ENCODE assay signal across 1 cellular context in the genomic region with DNA sequence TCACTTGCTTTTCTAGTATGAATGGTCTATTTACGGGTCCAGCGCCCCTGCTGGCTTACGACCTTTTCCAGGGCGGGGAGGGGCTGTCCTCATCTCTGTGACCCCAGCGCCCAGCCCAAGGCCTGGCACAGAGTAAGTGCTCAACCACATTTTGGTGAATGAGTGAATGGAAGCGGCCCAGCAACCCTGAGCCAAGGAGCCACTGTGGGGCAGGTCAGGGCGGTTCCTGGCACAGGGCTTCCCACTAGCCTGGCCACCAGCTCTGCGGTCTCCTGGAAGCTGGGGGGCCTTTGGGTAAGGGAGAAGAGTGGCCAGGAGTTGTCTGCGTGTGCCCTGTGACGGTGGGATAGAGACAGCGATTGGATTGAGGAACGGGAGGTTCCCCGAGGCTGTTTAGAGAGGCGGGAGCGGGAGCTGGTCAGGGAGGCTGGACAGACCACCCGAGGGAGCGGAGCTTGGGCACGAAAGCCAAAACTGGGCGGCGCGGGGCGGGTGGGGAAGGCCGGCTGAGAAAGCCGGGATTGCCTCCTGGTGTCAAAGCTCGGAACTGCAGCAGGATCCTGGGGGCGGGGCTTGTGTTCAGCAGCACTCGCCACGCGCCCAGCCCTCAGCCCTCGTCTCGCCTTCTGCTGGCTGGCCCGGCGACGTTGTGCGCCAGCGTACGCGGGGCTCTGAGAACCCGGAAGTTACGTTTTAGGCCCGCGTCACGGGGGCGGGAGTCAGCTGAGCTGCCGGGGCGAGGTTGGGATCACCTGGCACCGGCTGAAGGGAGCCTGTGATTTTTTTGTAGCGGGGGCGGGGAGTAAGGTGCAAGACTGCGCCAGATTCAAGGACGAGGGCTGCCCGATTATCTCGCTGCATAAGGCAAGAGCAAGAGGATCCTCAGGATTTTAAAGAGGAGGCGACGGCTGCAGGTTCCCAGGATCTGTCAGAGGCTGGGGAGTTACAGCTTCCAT.
A peak's percentile ranks its signal among the peaks of the same experiment; 100 is the strongest.
TF ChIP-seq lines count a peak whose summit lies in the region.

A gene with protein sequence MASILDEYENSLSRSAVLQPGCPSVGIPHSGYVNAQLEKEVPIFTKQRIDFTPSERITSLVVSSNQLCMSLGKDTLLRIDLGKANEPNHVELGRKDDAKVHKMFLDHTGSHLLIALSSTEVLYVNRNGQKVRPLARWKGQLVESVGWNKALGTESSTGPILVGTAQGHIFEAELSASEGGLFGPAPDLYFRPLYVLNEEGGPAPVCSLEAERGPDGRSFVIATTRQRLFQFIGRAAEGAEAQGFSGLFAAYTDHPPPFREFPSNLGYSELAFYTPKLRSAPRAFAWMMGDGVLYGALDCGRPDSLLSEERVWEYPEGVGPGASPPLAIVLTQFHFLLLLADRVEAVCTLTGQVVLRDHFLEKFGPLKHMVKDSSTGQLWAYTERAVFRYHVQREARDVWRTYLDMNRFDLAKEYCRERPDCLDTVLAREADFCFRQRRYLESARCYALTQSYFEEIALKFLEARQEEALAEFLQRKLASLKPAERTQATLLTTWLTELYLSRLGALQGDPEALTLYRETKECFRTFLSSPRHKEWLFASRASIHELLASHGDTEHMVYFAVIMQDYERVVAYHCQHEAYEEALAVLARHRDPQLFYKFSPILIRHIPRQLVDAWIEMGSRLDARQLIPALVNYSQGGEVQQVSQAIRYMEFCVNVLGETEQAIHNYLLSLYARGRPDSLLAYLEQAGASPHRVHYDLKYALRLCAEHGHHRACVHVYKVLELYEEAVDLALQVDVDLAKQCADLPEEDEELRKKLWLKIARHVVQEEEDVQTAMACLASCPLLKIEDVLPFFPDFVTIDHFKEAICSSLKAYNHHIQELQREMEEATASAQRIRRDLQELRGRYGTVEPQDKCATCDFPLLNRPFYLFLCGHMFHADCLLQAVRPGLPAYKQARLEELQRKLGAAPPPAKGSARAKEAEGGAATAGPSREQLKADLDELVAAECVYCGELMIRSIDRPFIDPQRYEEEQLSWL (plus strand): TSS at position 718 of the 956 bp plus-strand sequence. CDS start 319 bp downstream, outside the sequence.

TF ChIP-seq in K562, 482 proteins besides CTCF, POLR2A, EP300 and RAD21 (continued from another document and continues in another):
- TF ChIP-seq, protein P1, sequence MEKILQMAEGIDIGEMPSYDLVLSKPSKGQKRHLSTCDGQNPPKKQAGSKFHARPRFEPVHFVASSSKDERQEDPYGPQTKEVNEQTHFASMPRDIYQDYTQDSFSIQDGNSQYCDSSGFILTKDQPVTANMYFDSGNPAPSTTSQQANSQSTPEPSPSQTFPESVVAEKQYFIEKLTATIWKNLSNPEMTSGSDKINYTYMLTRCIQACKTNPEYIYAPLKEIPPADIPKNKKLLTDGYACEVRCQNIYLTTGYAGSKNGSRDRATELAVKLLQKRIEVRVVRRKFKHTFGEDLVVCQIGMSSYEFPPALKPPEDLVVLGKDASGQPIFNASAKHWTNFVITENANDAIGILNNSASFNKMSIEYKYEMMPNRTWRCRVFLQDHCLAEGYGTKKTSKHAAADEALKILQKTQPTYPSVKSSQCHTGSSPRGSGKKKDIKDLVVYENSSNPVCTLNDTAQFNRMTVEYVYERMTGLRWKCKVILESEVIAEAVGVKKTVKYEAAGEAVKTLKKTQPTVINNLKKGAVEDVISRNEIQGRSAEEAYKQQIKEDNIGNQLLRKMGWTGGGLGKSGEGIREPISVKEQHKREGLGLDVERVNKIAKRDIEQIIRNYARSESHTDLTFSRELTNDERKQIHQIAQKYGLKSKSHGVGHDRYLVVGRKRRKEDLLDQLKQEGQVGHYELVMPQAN (IDR thresholded peaks at IDR 0.05; ENCODE audit: borderline replicate concordance) = peak; percentile 96
- TF ChIP-seq TEAD4 (IDR thresholded peaks at IDR 0.05; ENCODE audit: low read length) (0 out of 2 replicates have a peak, but pooled peaks have one; percentile 11), TEAD4 (CRISPR knock-in tag; IDR thresholded peaks at IDR 0.05; ENCODE audit: borderline replicate concordance) (no peak), ZFPM2 (CRISPR knock-in tag; IDR thresholded peaks at IDR 0.05) (no peak), POLR2AphosphoS5 (IDR thresholded peaks at IDR 0.05; ENCODE audit: control insufficient read depth, insufficient read depth, low read depth, low read length) (peak; percentile 51), SETDB1 (IDR thresholded peaks at IDR 0.05; ENCODE audit: low read length) (no peak), ZNF561 (CRISPR knock-in tag; conservative IDR thresholded peaks at IDR 0.05) (no peak), MAFK (IDR thresholded peaks at IDR 0.05; ENCODE audit: low read length) (no peak), ZNF165 (CRISPR knock-in tag; IDR thresholded peaks at IDR 0.05; ENCODE audit: borderline replicate concordance) (no peak), ZBTB8A (IDR thresholded peaks at IDR 0.05; ENCODE audit: partially characterized antibody) (no peak), RBBP5 (IDR thresholded peaks at IDR 0.05; ENCODE audit: borderline replicate concordance, insufficient read depth, low read length, poor library complexity, severe bottlenecking) (peak; percentile 40), ESRRA (IDR thresholded peaks at IDR 0.05; ENCODE audit: borderline replicate concordance, low read depth) (peak; percentile 48; the same call in 1 of the 2 replicates), U2AF1 (optimal IDR thresholded peaks at IDR 0.05; ENCODE audit: low read depth, low read length) (no peak), ZSCAN32 (CRISPR knock-in tag; IDR thresholded peaks at IDR 0.05) (no peak), ELF2 (CRISPR knock-in tag; IDR thresholded peaks at IDR 0.05) (peak; percentile 83), SIN3A (IDR thresholded peaks at IDR 0.05; ENCODE audit: borderline replicate concordance in 2 of 2, control insufficient read depth in 1 of 2, low read depth in 2 of 2, low read length in 2 of 2) (peak; percentile 97 to 99), ILF3 (IDR thresholded peaks at IDR 0.05; ENCODE audit: borderline replicate concordance) (no peak), HCFC1 (IDR thresholded peaks at IDR 0.05; ENCODE audit: low read depth, low read length) (peak; percentile 66), EWSR1 (IDR thresholded peaks at IDR 0.05; ENCODE audit: borderline replicate concordance, low read depth, partially characterized antibody) (no peak), TCF3 (CRISPR knock-in tag; IDR thresholded peaks at IDR 0.05) (peak; percentile 8; the same call in 1 of the 2 replicates), NCOA6 (IDR thresholded peaks at IDR 0.05) (no peak), MXI1 (IDR thresholded peaks at IDR 0.05; ENCODE audit: low read depth, low read length) (0 out of 2 replicates have a peak, but pooled peaks have one; percentile 24), WHSC1 (IDR thresholded peaks at IDR 0.05; ENCODE audit: low read length) (no peak), ZNF311 (CRISPR knock-in tag; IDR thresholded peaks at IDR 0.05) (no peak), XRCC4 (IDR thresholded peaks at IDR 0.05; ENCODE audit: extremely low read depth, insufficient read depth, insufficient read length) (no peak), SAP30 (IDR thresholded peaks at IDR 0.05; ENCODE audit: borderline replicate concordance, insufficient read depth, low read depth, low read length, poor library complexity, severe bottlenecking) (peak; percentile 94), BRF1 (IDR thresholded peaks at IDR 0.05; ENCODE audit: borderline replicate concordance, extremely low read depth, insufficient read length) (no peak), HMG20A (CRISPR knock-in tag; conservative IDR thresholded peaks at IDR 0.05) (no peak), ZFP30 (CRISPR knock-in tag; IDR thresholded peaks at IDR 0.05; ENCODE audit: borderline replicate concordance) (no peak), EGR1 (conservative IDR thresholded peaks at IDR 0.05) (peak; percentile 92), TCF7L2 (IDR thresholded peaks at IDR 0.05; ENCODE audit: low read depth, low read length) (no peak), NBN (IDR thresholded peaks at IDR 0.05; ENCODE audit: low read depth) (peak; percentile 66), MED1 (CRISPR knock-in tag; IDR thresholded peaks at IDR 0.05; ENCODE audit: borderline replicate concordance) (no peak), NFRKB (IDR thresholded peaks at IDR 0.05; ENCODE audit: low read depth) (no peak), ZNF507 (tag; conservative IDR thresholded peaks at IDR 0.05) (no peak), TSC22D4 (tag; IDR thresholded peaks at IDR 0.05) (no peak), ZNF239 (CRISPR knock-in tag; IDR thresholded peaks at IDR 0.05) (no peak), HDAC3 (IDR thresholded peaks at IDR 0.05; ENCODE audit: borderline replicate concordance, partially characterized antibody) (no peak), MYNN (IDR thresholded peaks at IDR 0.05) (peak; percentile 54; the same call in 1 of the 2 replicates), MYNN (CRISPR knock-in tag; IDR thresholded peaks at IDR 0.05) (no peak), ZNF785 (CRISPR knock-in tag; IDR thresholded peaks at IDR 0.05) (no peak), NCOA1 (IDR thresholded peaks at IDR 0.05; ENCODE audit: low read depth) (no peak), HIVEP1 (CRISPR knock-in tag; IDR thresholded peaks at IDR 0.05) (no peak), POLR2H (tag; IDR thresholded peaks at IDR 0.05; ENCODE audit: low read depth) (no peak), SOX6 (IDR thresholded peaks at IDR 0.05) (no peak), HDAC1 (IDR thresholded peaks at IDR 0.05) (peak in 1 of 2 experiments; percentile 97; a peak in 2 of 4 replicates), RUNX1 (IDR thresholded peaks at IDR 0.05; ENCODE audit: low read depth) (no peak), MIER1 (IDR thresholded peaks at IDR 0.05; ENCODE audit: low read depth) (no peak), CEBPG (CRISPR knock-in tag; IDR thresholded peaks at IDR 0.05) (no peak; the same call in 1 of the 2 replicates), CEBPG (tag; conservative IDR thresholded peaks at IDR 0.05 in 1 of 2, IDR thresholded peaks at IDR 0.05 in 1 of 2) (no peak)
- TF ChIP-seq, protein P2, sequence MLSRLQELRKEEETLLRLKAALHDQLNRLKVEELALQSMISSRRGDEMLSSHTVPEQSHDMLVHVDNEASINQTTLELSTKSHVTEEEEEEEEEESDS (CRISPR knock-in tag; IDR thresholded peaks at IDR 0.05) = no peak
- TF ChIP-seq, protein P3, sequence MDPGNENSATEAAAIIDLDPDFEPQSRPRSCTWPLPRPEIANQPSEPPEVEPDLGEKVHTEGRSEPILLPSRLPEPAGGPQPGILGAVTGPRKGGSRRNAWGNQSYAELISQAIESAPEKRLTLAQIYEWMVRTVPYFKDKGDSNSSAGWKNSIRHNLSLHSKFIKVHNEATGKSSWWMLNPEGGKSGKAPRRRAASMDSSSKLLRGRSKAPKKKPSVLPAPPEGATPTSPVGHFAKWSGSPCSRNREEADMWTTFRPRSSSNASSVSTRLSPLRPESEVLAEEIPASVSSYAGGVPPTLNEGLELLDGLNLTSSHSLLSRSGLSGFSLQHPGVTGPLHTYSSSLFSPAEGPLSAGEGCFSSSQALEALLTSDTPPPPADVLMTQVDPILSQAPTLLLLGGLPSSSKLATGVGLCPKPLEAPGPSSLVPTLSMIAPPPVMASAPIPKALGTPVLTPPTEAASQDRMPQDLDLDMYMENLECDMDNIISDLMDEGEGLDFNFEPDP (CRISPR knock-in tag; IDR thresholded peaks at IDR 0.05) = no peak
- TF ChIP-seq, protein P4, sequence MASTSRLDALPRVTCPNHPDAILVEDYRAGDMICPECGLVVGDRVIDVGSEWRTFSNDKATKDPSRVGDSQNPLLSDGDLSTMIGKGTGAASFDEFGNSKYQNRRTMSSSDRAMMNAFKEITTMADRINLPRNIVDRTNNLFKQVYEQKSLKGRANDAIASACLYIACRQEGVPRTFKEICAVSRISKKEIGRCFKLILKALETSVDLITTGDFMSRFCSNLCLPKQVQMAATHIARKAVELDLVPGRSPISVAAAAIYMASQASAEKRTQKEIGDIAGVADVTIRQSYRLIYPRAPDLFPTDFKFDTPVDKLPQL (IDR thresholded peaks at IDR 0.05; ENCODE audit: extremely low read depth, insufficient read length) = no peak
- TF ChIP-seq, protein P5, sequence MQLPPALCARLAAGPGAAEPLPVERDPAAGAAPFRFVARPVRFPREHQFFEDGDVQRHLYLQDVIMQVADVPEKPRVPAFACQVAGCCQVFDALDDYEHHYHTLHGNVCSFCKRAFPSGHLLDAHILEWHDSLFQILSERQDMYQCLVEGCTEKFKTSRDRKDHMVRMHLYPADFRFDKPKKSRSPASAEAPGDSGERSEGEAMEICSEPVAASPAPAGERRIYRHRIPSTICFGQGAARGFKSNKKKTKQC (CRISPR knock-in tag; IDR thresholded peaks at IDR 0.05) = 0 out of 2 replicates have a peak, but pooled peaks have one; percentile 16
- TF ChIP-seq, protein P6, sequence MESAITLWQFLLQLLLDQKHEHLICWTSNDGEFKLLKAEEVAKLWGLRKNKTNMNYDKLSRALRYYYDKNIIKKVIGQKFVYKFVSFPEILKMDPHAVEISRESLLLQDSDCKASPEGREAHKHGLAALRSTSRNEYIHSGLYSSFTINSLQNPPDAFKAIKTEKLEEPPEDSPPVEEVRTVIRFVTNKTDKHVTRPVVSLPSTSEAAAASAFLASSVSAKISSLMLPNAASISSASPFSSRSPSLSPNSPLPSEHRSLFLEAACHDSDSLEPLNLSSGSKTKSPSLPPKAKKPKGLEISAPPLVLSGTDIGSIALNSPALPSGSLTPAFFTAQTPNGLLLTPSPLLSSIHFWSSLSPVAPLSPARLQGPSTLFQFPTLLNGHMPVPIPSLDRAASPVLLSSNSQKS (CRISPR knock-in tag; IDR thresholded peaks at IDR 0.05) = no peak
- TF ChIP-seq, protein P7, sequence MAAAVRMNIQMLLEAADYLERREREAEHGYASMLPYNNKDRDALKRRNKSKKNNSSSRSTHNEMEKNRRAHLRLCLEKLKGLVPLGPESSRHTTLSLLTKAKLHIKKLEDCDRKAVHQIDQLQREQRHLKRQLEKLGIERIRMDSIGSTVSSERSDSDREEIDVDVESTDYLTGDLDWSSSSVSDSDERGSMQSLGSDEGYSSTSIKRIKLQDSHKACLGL (CRISPR knock-in tag; IDR thresholded peaks at IDR 0.05; ENCODE audit: borderline replicate concordance, poor library complexity, severe bottlenecking) = peak; percentile 43
- TF ChIP-seq, protein P8, sequence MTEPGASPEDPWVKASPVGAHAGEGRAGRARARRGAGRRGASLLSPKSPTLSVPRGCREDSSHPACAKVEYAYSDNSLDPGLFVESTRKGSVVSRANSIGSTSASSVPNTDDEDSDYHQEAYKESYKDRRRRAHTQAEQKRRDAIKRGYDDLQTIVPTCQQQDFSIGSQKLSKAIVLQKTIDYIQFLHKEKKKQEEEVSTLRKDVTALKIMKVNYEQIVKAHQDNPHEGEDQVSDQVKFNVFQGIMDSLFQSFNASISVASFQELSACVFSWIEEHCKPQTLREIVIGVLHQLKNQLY (CRISPR knock-in tag; conservative IDR thresholded peaks at IDR 0.05) = no peak
- TF ChIP-seq, protein P9, sequence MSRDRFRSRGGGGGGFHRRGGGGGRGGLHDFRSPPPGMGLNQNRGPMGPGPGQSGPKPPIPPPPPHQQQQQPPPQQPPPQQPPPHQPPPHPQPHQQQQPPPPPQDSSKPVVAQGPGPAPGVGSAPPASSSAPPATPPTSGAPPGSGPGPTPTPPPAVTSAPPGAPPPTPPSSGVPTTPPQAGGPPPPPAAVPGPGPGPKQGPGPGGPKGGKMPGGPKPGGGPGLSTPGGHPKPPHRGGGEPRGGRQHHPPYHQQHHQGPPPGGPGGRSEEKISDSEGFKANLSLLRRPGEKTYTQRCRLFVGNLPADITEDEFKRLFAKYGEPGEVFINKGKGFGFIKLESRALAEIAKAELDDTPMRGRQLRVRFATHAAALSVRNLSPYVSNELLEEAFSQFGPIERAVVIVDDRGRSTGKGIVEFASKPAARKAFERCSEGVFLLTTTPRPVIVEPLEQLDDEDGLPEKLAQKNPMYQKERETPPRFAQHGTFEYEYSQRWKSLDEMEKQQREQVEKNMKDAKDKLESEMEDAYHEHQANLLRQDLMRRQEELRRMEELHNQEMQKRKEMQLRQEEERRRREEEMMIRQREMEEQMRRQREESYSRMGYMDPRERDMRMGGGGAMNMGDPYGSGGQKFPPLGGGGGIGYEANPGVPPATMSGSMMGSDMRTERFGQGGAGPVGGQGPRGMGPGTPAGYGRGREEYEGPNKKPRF (IDR thresholded peaks at IDR 0.05; ENCODE audit: low read depth, low read length) = no peak
